In the genomic region with DNA sequence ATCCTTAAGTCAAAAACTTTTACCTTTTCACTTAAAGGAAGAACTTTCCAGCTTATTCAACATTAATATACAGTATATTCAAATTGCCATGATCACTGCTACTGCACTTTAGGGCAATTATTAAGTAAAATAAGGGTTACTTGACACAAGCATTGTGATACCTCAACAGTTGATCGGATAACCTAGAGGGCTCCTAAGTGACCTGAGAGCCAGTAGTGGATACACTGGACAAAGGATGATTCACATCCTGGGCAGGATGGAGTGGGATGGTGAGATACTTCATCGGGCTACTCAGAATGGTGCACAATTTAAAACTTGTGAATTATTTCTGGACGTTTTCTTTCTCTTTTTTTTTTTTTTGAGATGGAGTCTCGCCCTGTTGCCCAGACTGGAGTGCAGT, we compare ENCODE assay signal across 26 cellular contexts. TPM values are rescaled to one million over a fixed set of nuclear protein-coding genes. Genes with fewer than 3 reads are reported as not detected.
"Had no signal": no experiment of that assay in that cellular context is flagged by ENCODE, and none has a peak within 500 bp of the region (broad histone marks: within the 10 kb centered on the region; RNA-seq: fewer than 3 reads in every experiment).

No MANE protein-coding gene starts in this region.

- DNase-seq: activated CD4-positive, alpha-beta memory T cell treated with anti-CD3 and anti-CD28 coated beads, Interleukin-2, amount 10 ng/mL, durations not matched to agents 7 days and 5 days; activated CD4-positive, alpha-beta T cell treated with anti-CD3 and anti-CD28 coated beads, Interleukin-2, amount 10 ng/mL, durations not matched to agents 7 days and 5 days; activated CD4-positive, CD25-positive, alpha-beta regulatory T cell treated with anti-CD3 and anti-CD28 coated beads, Interleukin-2, amount 50 U/mL, for 72 hours; activated CD8-positive, alpha-beta memory T cell treated with anti-CD3 and anti-CD28 coated beads, Interleukin-2, amount 50 U/mL, for 48 hours; activated gamma-delta T cell; activated naive CD4-positive, alpha-beta T cell treated with anti-CD3 and anti-CD28 coated beads, Interleukin-2, amount 10 ng/mL, durations not matched to agents 7 days and 5 days; activated naive CD8-positive, alpha-beta T cell treated with anti-CD3 and anti-CD28 coated beads, Interleukin-2, amount 10 ng/mL, durations not matched to agents 7 days and 5 days; activated T-cell treated with anti-CD3 and anti-CD28 coated beads, Interleukin-2, amount 50 U/mL, for 24 hours; caudate nucleus; gastrocnemius medialis; islet precursor cell; left cardiac atrium; left ventricle myocardium superior; naive thymus-derived CD4-positive, alpha-beta T cell; pancreas; stimulated activated CD4-positive, alpha-beta T cell treated with anti-CD3 and anti-CD28 coated beads, Interleukin-1b, Interleukin-23, amount 100 ng/mL, for 48 hours; stimulated activated CD4-positive, alpha-beta T cell treated with anti-CD3 and anti-CD28 coated beads, Interleukin-4, amount 100 ng/mL, for 4 hours; stimulated activated naive B cell treated with anti-CD40 and anti-IgM and Interleukin-4, amounts not matched to agents 10 μg/mL and 1 μg/mL and 100 μg/mL, for 72 hours; stomach; thyroid gland; upper lobe of left lung had no signal

- H3K27me3 ChIP-seq: ascending aorta, gastrocnemius medialis, hepatocyte, pancreas, thyroid gland, upper lobe of left lung had no signal

- H2AFZ ChIP-seq: hepatocyte had no signal

- H3K9me3 ChIP-seq: ascending aorta, gastrocnemius medialis, pancreas, prostate gland, stomach, thyroid gland, upper lobe of left lung had no signal

- ATAC-seq: gastrocnemius medialis; left cardiac atrium; left ventricle myocardium superior; naive thymus-derived CD4-positive, alpha-beta T cell; pancreas; stimulated activated naive B cell treated with anti-CD40 and anti-IgM and Interleukin-4, amounts not matched to agents 10 μg/mL and 1 μg/mL and 100 μg/mL, for 72 hours had no signal

- H3K79me2 ChIP-seq: hepatocyte had no signal

- H3K27ac ChIP-seq: ascending aorta, gastrocnemius medialis, hepatocyte, pancreas, prostate gland, stomach, thyroid gland, upper lobe of left lung had no signal

- H3K4me2 ChIP-seq: hepatocyte, smooth muscle cell had no signal

- H3K4me3 ChIP-seq: ascending aorta, gastrocnemius medialis, hepatocyte, pancreas, prostate gland, smooth muscle cell, stomach, thyroid gland, upper lobe of left lung had no signal

- H3K4me1 ChIP-seq: ascending aorta, gastrocnemius medialis, pancreas, prostate gland, thyroid gland, upper lobe of left lung had no signal

- FAIRE-seq: endometrium, pancreas had no signal

- H3K36me3 ChIP-seq: ascending aorta, gastrocnemius medialis, pancreas, prostate gland, stomach, thyroid gland, upper lobe of left lung had no signal

RNA-seq across cellular contexts. Expression of gene PPM1J, which starts 54.5 kb away (rescaled TPM):
- total RNA-seq: activated CD4-positive, alpha-beta memory T cell treated with anti-CD3 and anti-CD28 coated beads, Interleukin-2, amount 10 ng/mL, durations not matched to agents 7 days and 5 days; activated CD4-positive, alpha-beta T cell treated with anti-CD3 and anti-CD28 coated beads, Interleukin-2, amount 10 ng/mL, durations not matched to agents 7 days and 5 days had no signal
- polyA plus RNA-seq: naive thymus-derived CD4-positive, alpha-beta T cell had no signal
